ENCODE assay signal across 8 cellular contexts in the genomic region with DNA sequence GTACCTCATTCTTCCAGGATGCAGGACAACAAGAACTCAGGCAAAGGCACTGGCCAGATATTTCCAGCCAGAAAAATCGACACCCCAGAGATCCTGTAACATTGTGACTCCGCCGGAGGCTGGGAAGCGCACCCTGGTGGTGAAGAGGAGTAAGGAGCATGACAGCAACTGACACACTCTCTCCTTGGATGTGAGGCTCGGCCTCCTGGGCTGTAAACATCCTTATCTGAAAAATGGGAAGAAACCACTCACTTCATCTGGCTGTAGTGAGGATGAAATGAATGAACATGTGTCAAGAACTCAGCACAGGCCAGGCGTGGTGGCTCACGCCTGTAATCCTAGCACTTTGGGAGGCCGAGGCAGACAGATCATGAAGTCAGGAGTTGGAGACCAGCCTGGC. TPM values are rescaled to one million over a fixed set of nuclear protein-coding genes. Genes with fewer than 3 reads are reported as not detected.
DNase-seq lines count a peak whose midpoint lies in the region; ATAC-seq and TF ChIP-seq lines count a peak whose summit lies in the region.

No MANE protein-coding gene starts in this region.

- BruUV-seq in Caco-2 (replicated peaks; lab: Mats Ljungman, UMichigan): no TSS peak

- POLR2A ChIA-PET in Caco-2 (lab: Charles Lee): interaction anchor here (0.5 to 0.7 kb wide), 2 partner anchors 1657 to 1758 kb away, joined by 5 to 6 read pairs; no protein-coding TSS in a partner anchor

- H3K9me3 Mint-ChIP-seq in Caco-2 (ENCODE audit: unreplicated experiment) (no peaks in the 10 kb centered on the region), naive B cell (no peaks in the 10 kb centered on the region)
- no peaks in the 10 kb centered on the region for H3K9me3 Mint-ChIP-seq in central memory CD8-positive, alpha-beta T cell

- CTCF ChIA-PET in Caco-2 (lab: Charles Lee): interaction anchor here (1.2 kb wide), 1 partner anchor 20 kb away, joined by 3 read pairs; no protein-coding TSS in a partner anchor

- ATAC-seq in central memory CD8-positive, alpha-beta T cell (replicated peaks; ENCODE audit: extremely low read depth, poor library complexity, severe bottlenecking): peak; percentile 43
- ATAC-seq in naive B cell (ENCODE audit: low read depth in 2 of 2) (peak in 1 of 2 donors; percentile 54), GM18907 (IDR thresholded peaks at IDR 0.05; ENCODE audit: unreplicated experiment) (no peak), HG03521 (IDR thresholded peaks at IDR 0.05; ENCODE audit: unreplicated experiment) (no peak)

- H3K4me1 Mint-ChIP-seq in Caco-2 (ENCODE audit: low read depth, unreplicated experiment): peaks cover 11% of the 10 kb centered on the region
- peaks cover 5% of the 10 kb centered on the region for H3K4me1 Mint-ChIP-seq in central memory CD8-positive, alpha-beta T cell
- peaks cover 0 to 15% (median 9%) of the 10 kb centered on the region in 3 donors for H3K4me1 Mint-ChIP-seq in naive B cell

- H3K4me3 Mint-ChIP-seq in Caco-2 (ENCODE audit: unreplicated experiment): no peak overlapping the region
- no peak overlapping the region for H3K4me3 Mint-ChIP-seq in central memory CD8-positive, alpha-beta T cell
- no peak overlapping the region for H3K4me3 Mint-ChIP-seq in naive B cell

- intact Hi-C loops in Caco-2 (cut with micrococcal nuclease; ENCODE audit: unreplicated experiment): loop anchor here (1.0 kb wide), 1 partner anchor 74 kb away; no protein-coding TSS in a partner anchor

- H3K27me3 Mint-ChIP-seq in Caco-2 (ENCODE audit: insufficient read depth, unreplicated experiment) (no peaks in the 10 kb centered on the region), naive B cell (no peaks in the 10 kb centered on the region)
- H3K27me3 Mint-ChIP-seq in central memory CD8-positive, alpha-beta T cell: no peaks in the 10 kb centered on the region

- peak; percentile 47 to 49 for TF ChIP-seq CTCF in Caco-2 (IDR thresholded peaks at IDR 0.05; ENCODE audit: insufficient read depth in 1 of 2, low read depth in 1 of 2, low read length in 1 of 2, severe bottlenecking in 1 of 2, unreplicated experiment in 1 of 2)

- DNase-seq in Caco-2 (peak in 1 of 2 experiments; percentile 58), HuH-7 (ENCODE audit: low spot score) (peak; percentile 78), UCSD-AML1 (lab: John Stamatoyannopoulos, UW; ENCODE audit: unreplicated experiment) (peak; percentile 19), naive B cell (peak; percentile 11), NCI-H1694 treated with DMSO at 0.1 percent for 48 hours (lab: John Stamatoyannopoulos, UW) (no peak)
- peak; percentile 26 to 27 for DNase-seq in central memory CD8-positive, alpha-beta T cell (ENCODE audit: low spot score in 2 of 2)

- H3K4me1 ChIP-seq in Caco-2: peaks cover 13% of the 10 kb centered on the region

- no peak overlapping the region for H3K4me3 ChIP-seq in Caco-2 (ENCODE audit: low read depth, low read length)

- H3K9me3 ChIP-seq in Caco-2: no peaks in the 10 kb centered on the region

- H3K27me3 ChIP-seq in Caco-2 (replicated peaks; ENCODE audit: control insufficient read depth, insufficient read depth, low read length): no peaks in the 10 kb centered on the region

- H3K36me3 Mint-ChIP-seq in Caco-2 (ENCODE audit: insufficient read depth, unreplicated experiment): peaks cover 16% of the 10 kb centered on the region
- peaks cover 22% of the 10 kb centered on the region for H3K36me3 Mint-ChIP-seq in central memory CD8-positive, alpha-beta T cell (ENCODE audit: insufficient read depth)
- peaks cover 12 to 19% of the 10 kb centered on the region in 2 donors for H3K36me3 Mint-ChIP-seq in naive B cell

- H3K36me3 ChIP-seq in Caco-2 (ENCODE audit: control insufficient read depth, insufficient read depth, low read length): peaks cover 2% of the 10 kb centered on the region; the same call in 1 of the 2 replicates

- no peak overlapping the region for H3K27ac Mint-ChIP-seq in Caco-2 (ENCODE audit: unreplicated experiment)
- H3K27ac Mint-ChIP-seq in central memory CD8-positive, alpha-beta T cell (ENCODE audit: low read depth): peak overlapping the region; percentile 26
- H3K27ac Mint-ChIP-seq in naive B cell: peak overlapping the region in 3 of 6 donors; percentile 65 to 81 (median 75)

RNA-seq across cellular contexts. Expression of gene TCHP, which starts 27.5 kb away (rescaled TPM):
- total RNA-seq in Caco-2 (2022): 17.7 and 19.5 TPM in 2 replicates
- polyA plus RNA-seq in naive B cell (ENCODE audit: low read depth in 6 of 6): 10 to 100 TPM in 1 of 6 donors, 1 to 10 TPM in 5; 5.6 to 10.3 (median 6.4) TPM

RNA-seq across cellular contexts. Expression of gene GLTP, which starts 47.3 kb away (rescaled TPM):
- 12.2 and 14.9 TPM in 2 replicates for total RNA-seq in Caco-2 (2022)
- polyA plus RNA-seq in naive B cell (ENCODE audit: low read depth in 6 of 6): 10 to 100 TPM; 29.8 to 50.0 (median 40.6) TPM
